17 cellular contexts compared by ENCODE assay signal in genomic region chr5:18119156-18119785, GRCh38.
"Had no signal": no experiment of that assay in that cellular context is flagged by ENCODE, and none has a peak within 500 bp of the region (broad histone marks: within the 10 kb centered on the region; RNA-seq: fewer than 3 reads in every experiment).

No MANE protein-coding gene starts in this region.

- H3K4me1 ChIP-seq: adrenal gland, ascending aorta, right lobe of liver, tibial artery had no signal

- H3K27me3 ChIP-seq: adrenal gland, ascending aorta, brain microvascular endothelial cell, right lobe of liver had no signal

- H3K9me3 ChIP-seq: adrenal gland, ascending aorta, right lobe of liver, tibial artery had no signal

- DNase-seq: activated gamma-delta T cell treated with Interleukin-2 at 50 U/mL for 16 hours; activated T-cell treated with anti-CD3 and anti-CD28 coated beads, Interleukin-2, amount 50 U/mL, for 1 hour; adrenal gland; brain microvascular endothelial cell; effector memory CD4-positive, alpha-beta T cell; foreskin melanocyte; left colon; nephron progenitor cell; occipital lobe; stimulated activated CD4-positive, alpha-beta T cell treated with anti-CD3 and anti-CD28 coated beads, Interleukin-1b, Interleukin-23, amount 100 ng/mL, for 48 hours; stimulated activated naive CD8-positive, alpha-beta T cell treated with anti-CD3 and anti-CD28 coated beads, Interleukin-15, amount 100 ng/mL, for 72 hours; tibial artery had no signal

- H3K27ac ChIP-seq: adrenal gland, ascending aorta, brain microvascular endothelial cell, right lobe of liver, skin epidermis, tibial artery had no signal

- H3K36me3 ChIP-seq: adrenal gland, ascending aorta, brain microvascular endothelial cell, right lobe of liver, tibial artery had no signal

- ATAC-seq: esophagus mucosa; left colon; right lobe of liver; stimulated activated effector memory CD8-positive, alpha-beta T cell treated with anti-CD3 and anti-CD28 coated beads, Interleukin-12 subunit alpha, Interleukin-12 subunit beta, amount 100 ng/mL, for 72 hours; stimulated activated naive CD8-positive, alpha-beta T cell treated with anti-CD3 and anti-CD28 coated beads, Interleukin-15, amount 100 ng/mL, for 72 hours had no signal

- H3K4me3 ChIP-seq: adrenal gland, ascending aorta, right lobe of liver, skin epidermis, tibial artery had no signal
